Comparison of ENCODE assay signal across 29 cellular contexts in the genomic region with DNA sequence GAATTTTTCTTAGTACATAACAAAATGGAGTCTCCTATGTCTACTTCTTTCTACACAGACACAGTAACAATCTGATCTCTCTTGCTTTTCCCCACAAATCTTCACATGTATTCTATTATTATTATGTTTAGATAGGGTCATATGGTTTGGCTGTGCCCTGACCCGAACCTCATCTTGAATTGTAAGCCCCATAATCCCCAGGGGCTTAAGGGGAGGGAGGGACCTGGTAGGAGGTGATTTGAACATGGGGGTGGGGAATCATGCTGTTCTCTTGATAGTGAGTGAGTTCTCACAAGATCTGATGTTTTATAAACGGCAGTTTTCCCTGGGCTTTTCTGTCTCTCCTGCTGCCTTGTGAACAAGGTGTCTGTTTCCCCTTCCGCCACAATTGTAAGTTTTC.
"Had no signal": no experiment of that assay in that cellular context is flagged by ENCODE, and none has a peak within 500 bp of the region (broad histone marks: within the 10 kb centered on the region; RNA-seq: fewer than 3 reads in every experiment).

No MANE protein-coding gene starts in this region.

- H3K36me3 ChIP-seq: brain microvascular endothelial cell, esophagus muscularis mucosa, pancreas, right atrium auricular region, stomach, thyroid gland, upper lobe of left lung, vagina had no signal

- H3K9me3 ChIP-seq: pancreas, right atrium auricular region, thyroid gland, upper lobe of left lung, vagina had no signal

- H3K27me3 ChIP-seq: brain microvascular endothelial cell, pancreas, right atrium auricular region, thyroid gland, upper lobe of left lung, vagina had no signal

- H3K27ac ChIP-seq: brain microvascular endothelial cell, esophagus muscularis mucosa, foreskin keratinocyte, pancreas, psoas muscle, right atrium auricular region, stomach, thyroid gland, upper lobe of left lung, vagina had no signal

- H3K27me3 Mint-ChIP-seq: activated CD4-positive, alpha-beta memory T cell treated with anti-CD3 and anti-CD28 coated beads, Interleukin-2, amount 10 ng/mL, durations not matched to agents 7 days and 5 days had no signal

- H3K4me1 Mint-ChIP-seq: activated CD4-positive, alpha-beta memory T cell treated with anti-CD3 and anti-CD28 coated beads, Interleukin-2, amount 10 ng/mL, durations not matched to agents 7 days and 5 days; activated CD4-positive, alpha-beta T cell treated with anti-CD3 and anti-CD28 coated beads, Interleukin-2, amount 10 ng/mL, durations not matched to agents 7 days and 5 days; activated T-helper 17 cell treated with anti-CD3 and anti-CD28 coated beads, Interleukin-2, amount 50 U/mL, for 72 hours; naive B cell; stimulated activated naive B cell treated with anti-CD40 and anti-IgM and Interleukin-4, amounts not matched to agents 10 μg/mL and 1 μg/mL and 100 μg/mL, for 72 hours had no signal

- H3K4me1 ChIP-seq: esophagus muscularis mucosa, foreskin keratinocyte, pancreas, psoas muscle, right atrium auricular region, stomach, thyroid gland, upper lobe of left lung, vagina had no signal

- DNase-seq: activated CD4-positive, alpha-beta memory T cell treated with anti-CD3 and anti-CD28 coated beads, Interleukin-2, amount 10 ng/mL, durations not matched to agents 7 days and 5 days; activated CD4-positive, alpha-beta T cell treated with anti-CD3 and anti-CD28 coated beads for 1 hour; activated CD4-positive, alpha-beta T cell treated with anti-CD3 and anti-CD28 coated beads, Interleukin-2, amount 10 ng/mL, durations not matched to agents 7 days and 5 days; activated gamma-delta T cell treated with Interleukin-2 at 50 U/mL for 16 hours; activated naive CD4-positive, alpha-beta T cell treated with anti-CD3 and anti-CD28 coated beads, Interleukin-2, amount 50 U/mL, for 16 hours; activated T-cell treated with anti-CD3 and anti-CD28 coated beads, Interleukin-2, amount 50 U/mL, for 4 hours; amniotic stem cell; brain microvascular endothelial cell; foreskin keratinocyte; islet precursor cell; left cardiac atrium; mammary epithelial cell; naive B cell; nephron progenitor cell; nucleus accumbens; pancreas; psoas muscle; stimulated activated CD4-positive, alpha-beta T cell treated with anti-CD3 and anti-CD28 coated beads, Interleukin-1b, Interleukin-23, amount 100 ng/mL, for 48 hours; stimulated activated naive B cell treated with anti-CD40 and anti-IgM and Interleukin-4, amounts not matched to agents 10 μg/mL and 1 μg/mL and 100 μg/mL, for 72 hours; stomach; T-helper 2 cell; thyroid gland; upper lobe of left lung had no signal

- H3K4me2 ChIP-seq: smooth muscle cell had no signal

- H3K4me3 ChIP-seq: esophagus muscularis mucosa, pancreas, psoas muscle, right atrium auricular region, smooth muscle cell, stomach, thyroid gland, upper lobe of left lung, vagina had no signal

- H3K4me3 Mint-ChIP-seq: activated CD4-positive, alpha-beta memory T cell treated with anti-CD3 and anti-CD28 coated beads, Interleukin-2, amount 10 ng/mL, durations not matched to agents 7 days and 5 days; activated CD4-positive, alpha-beta T cell treated with anti-CD3 and anti-CD28 coated beads, Interleukin-2, amount 10 ng/mL, durations not matched to agents 7 days and 5 days; activated T-cell treated with anti-CD3 and anti-CD28 coated beads, Interleukin-2, amount 50 U/mL, for 4 hours; activated T-helper 17 cell treated with anti-CD3 and anti-CD28 coated beads, Interleukin-2, amount 50 U/mL, for 72 hours; naive B cell; nephron progenitor cell; stimulated activated naive B cell treated with anti-CD40 and anti-IgM and Interleukin-4, amounts not matched to agents 10 μg/mL and 1 μg/mL and 100 μg/mL, for 72 hours; WTC11 had no signal

- H3K27ac Mint-ChIP-seq: activated CD4-positive, alpha-beta memory T cell treated with anti-CD3 and anti-CD28 coated beads, Interleukin-2, amount 10 ng/mL, durations not matched to agents 7 days and 5 days; activated CD4-positive, alpha-beta T cell treated with anti-CD3 and anti-CD28 coated beads, Interleukin-2, amount 10 ng/mL, durations not matched to agents 7 days and 5 days; activated T-helper 17 cell treated with anti-CD3 and anti-CD28 coated beads, Interleukin-2, amount 50 U/mL, for 72 hours; naive B cell; nephron progenitor cell; stimulated activated naive B cell treated with anti-CD40 and anti-IgM and Interleukin-4, amounts not matched to agents 10 μg/mL and 1 μg/mL and 100 μg/mL, for 72 hours; WTC11 had no signal
